11 cellular contexts compared by ENCODE assay signal in genomic region chr9:35637427-35637955, GRCh38. TPM values are rescaled to one million over a fixed set of nuclear protein-coding genes. Genes with fewer than 3 reads are reported as not detected.
DNase-seq lines count a peak whose midpoint lies in the region; ATAC-seq and TF ChIP-seq lines count a peak whose summit lies in the region.
"Not testable (repeated sequence)": the region's sequence is repeated elsewhere in the genome, so short reads cannot be mapped to it uniquely, and the experiment has no call there.
"Had no signal": no experiment of that assay in that cellular context is flagged by ENCODE, and none has a peak within 500 bp of the region (broad histone marks: within the 10 kb centered on the region; RNA-seq: fewer than 3 reads in every experiment).

No MANE protein-coding gene starts in this region.

- not testable (repeated sequence) for H3K9me3 Mint-ChIP-seq in CD14-positive monocyte; T-cell; activated CD8-positive, alpha-beta T cell treated with anti-CD3 and anti-CD28 coated beads, Interleukin-2, amount 10 ng/mL, durations not matched to agents 7 days and 5 days (ENCODE audit: insufficient read depth); activated naive CD8-positive, alpha-beta T cell (ENCODE audit: low read depth); memory B cell

- H3K4me1 Mint-ChIP-seq in CD14-positive monocyte (peaks cover 88% of the 10 kb centered on the region), T-cell (peaks cover 50 to 69% (median 56%) of the 10 kb centered on the region in 3 donors), memory B cell (peaks cover 60% of the 10 kb centered on the region)
- H3K4me1 Mint-ChIP-seq in activated CD8-positive, alpha-beta T cell treated with anti-CD3 and anti-CD28 coated beads, Interleukin-2, amount 10 ng/mL, durations not matched to agents 7 days and 5 days (ENCODE audit: low read depth), result peaks cover 65% of the 10 kb centered on the region
- H3K4me1 Mint-ChIP-seq in activated naive CD8-positive, alpha-beta T cell (ENCODE audit: low read depth), result peaks cover 54% of the 10 kb centered on the region

- TF ChIP-seq CTCF in CD14-positive monocyte (IDR thresholded peaks at IDR 0.05), result not testable (repeated sequence)

- not testable (repeated sequence) for H3K4me3 Mint-ChIP-seq in CD14-positive monocyte; activated CD8-positive, alpha-beta T cell treated with anti-CD3 and anti-CD28 coated beads, Interleukin-2, amount 10 ng/mL, durations not matched to agents 7 days and 5 days; activated naive CD8-positive, alpha-beta T cell
- H3K4me3 Mint-ChIP-seq in T-cell, result peak overlapping the region in 1 of 3 donors; percentile 65
- H3K4me3 Mint-ChIP-seq in memory B cell, result peak overlapping the region; percentile 45

- intact Hi-C loops in CD14-positive monocyte (cut with micrococcal nuclease); sciatic nerve (cut with DNase I): not testable (repeated sequence)

- ATAC-seq in T-cell (replicated peaks in 1 of 4); activated CD8-positive, alpha-beta T cell treated with anti-CD3 and anti-CD28 coated beads, Interleukin-2, amount 10 ng/mL, durations not matched to agents 7 days and 5 days; memory B cell (ENCODE audit: low read depth); sciatic nerve: not testable (repeated sequence)

- DNase-seq in CD14-positive monocyte (ENCODE audit: low spot score); T-cell; activated CD8-positive, alpha-beta T cell treated with anti-CD3 and anti-CD28 coated beads, Interleukin-2, amount 10 ng/mL, durations not matched to agents 7 days and 5 days; memory B cell (ENCODE audit: low spot score in 2 of 2): not testable (repeated sequence)
- DNase-seq in ELR (ENCODE audit: low read depth) (peak; percentile 58), sciatic nerve (ENCODE audit: low spot score) (peak; percentile 5)

- not testable (repeated sequence) for H3K36me3 Mint-ChIP-seq in CD14-positive monocyte; T-cell; activated naive CD8-positive, alpha-beta T cell; memory B cell
- H3K36me3 Mint-ChIP-seq in activated CD8-positive, alpha-beta T cell treated with anti-CD3 and anti-CD28 coated beads, Interleukin-2, amount 10 ng/mL, durations not matched to agents 7 days and 5 days (ENCODE audit: low read depth), result peaks cover 30% of the 10 kb centered on the region

- CTCF ChIA-PET in T-cell (lab: Charles Lee), result interaction anchor here in 1 of 2 donors (1.1 kb wide), 1 partner anchor 10 kb away, joined by 3 read pairs; no protein-coding TSS in a partner anchor
- CTCF ChIA-PET in activated CD8-positive, alpha-beta T cell treated with anti-CD3 and anti-CD28 coated beads, Interleukin-2, amount 10 ng/mL, durations not matched to agents 7 days and 5 days (lab: Charles Lee), result interaction anchor here (2.9 to 3.9 kb wide), 3 partner anchors 10 to 25 kb away, joined by 15 to 37 read pairs (median 21); no protein-coding TSS in a partner anchor

- POLR2A ChIA-PET in T-cell (lab: Charles Lee), result not testable (repeated sequence)
- POLR2A ChIA-PET in activated CD8-positive, alpha-beta T cell treated with anti-CD3 and anti-CD28 coated beads, Interleukin-2, amount 10 ng/mL, durations not matched to agents 7 days and 5 days (lab: Charles Lee), result interaction anchor here (1.0 kb wide), 1 partner anchor 20 kb away, joined by 5 read pairs; no protein-coding TSS in a partner anchor

- peak overlapping the region; percentile 35 to 92 (median 81) for H3K27ac Mint-ChIP-seq in CD14-positive monocyte
- peak overlapping the region; percentile 82 to 90 for H3K27ac Mint-ChIP-seq in T-cell
- H3K27ac Mint-ChIP-seq in activated CD8-positive, alpha-beta T cell treated with anti-CD3 and anti-CD28 coated beads, Interleukin-2, amount 10 ng/mL, durations not matched to agents 7 days and 5 days, result peak overlapping the region; percentile 85
- peak overlapping the region; percentile 86 for H3K27ac Mint-ChIP-seq in activated naive CD8-positive, alpha-beta T cell
- peak overlapping the region; percentile 89 for H3K27ac Mint-ChIP-seq in memory B cell

- not testable (repeated sequence) for H3K27me3 Mint-ChIP-seq in CD14-positive monocyte (ENCODE audit: low read depth in 3 of 3); T-cell; activated CD8-positive, alpha-beta T cell treated with anti-CD3 and anti-CD28 coated beads, Interleukin-2, amount 10 ng/mL, durations not matched to agents 7 days and 5 days (ENCODE audit: low read depth); activated naive CD8-positive, alpha-beta T cell; memory B cell

RNA-seq across cellular contexts. Expression of gene SIT1, which starts 13.2 kb away (rescaled TPM):
- polyA plus RNA-seq in CD14-positive monocyte, result under 1 TPM; 0.27 to 0.36 TPM
- total RNA-seq in T-cell, result 10 to 100 TPM; 34.9 to 57.1 (median 51.9) TPM
- 100 to 1,000 TPM; 213 to 220 TPM for total RNA-seq in activated CD8-positive, alpha-beta T cell treated with anti-CD3 and anti-CD28 coated beads, Interleukin-2, amount 10 ng/mL, durations not matched to agents 7 days and 5 days
- 0.67 TPM for total RNA-seq in sciatic nerve
- total RNA-seq: Caco-2, NCI-H460, Right ventricle myocardium inferior had no signal
- polyA plus RNA-seq: BJ had no signal

RNA-seq across cellular contexts. Expression of gene CD72, which starts 19.3 kb away (rescaled TPM):
- polyA plus RNA-seq in CD14-positive monocyte, result 1 to 10 TPM; 1.6 to 1.8 TPM
- total RNA-seq in T-cell (1 to 10 TPM; 2.5 to 9.2 (median 4.9) TPM), sciatic nerve (5.5 TPM)
- 10 to 100 TPM; 11.6 to 15.0 TPM for total RNA-seq in activated CD8-positive, alpha-beta T cell treated with anti-CD3 and anti-CD28 coated beads, Interleukin-2, amount 10 ng/mL, durations not matched to agents 7 days and 5 days
- total RNA-seq: NCI-H460 had no signal

RNA-seq across cellular contexts. Expression of gene RMRP, which starts 20.3 kb away (rescaled TPM):
- polyA plus RNA-seq in CD14-positive monocyte, result 10 to 100 TPM in 1 of 2 donors, not detected in 1; 13.3 TPM
- total RNA-seq in T-cell (over 10,000 TPM; 10,537 to 37,987 (median 30,491) TPM), sciatic nerve (12,220 TPM)
- over 10,000 TPM in 1 of 2 experiments, 1,000 to 10,000 TPM in 1; 7,126 to 12,592 TPM for total RNA-seq in activated CD8-positive, alpha-beta T cell treated with anti-CD3 and anti-CD28 coated beads, Interleukin-2, amount 10 ng/mL, durations not matched to agents 7 days and 5 days

RNA-seq across cellular contexts. Expression of gene CCDC107, which starts 20.6 kb away (rescaled TPM):
- 10 to 100 TPM; 23.2 to 32.6 TPM for polyA plus RNA-seq in CD14-positive monocyte
- total RNA-seq in T-cell (10 to 100 TPM; 17.7 to 29.8 (median 27.5) TPM), sciatic nerve (28.0 TPM)
- 10 to 100 TPM; 34.8 to 36.8 TPM for total RNA-seq in activated CD8-positive, alpha-beta T cell treated with anti-CD3 and anti-CD28 coated beads, Interleukin-2, amount 10 ng/mL, durations not matched to agents 7 days and 5 days

RNA-seq across cellular contexts. Expression of gene ARHGEF39, which starts 27.5 kb away (rescaled TPM):
- under 1 TPM; 0.13 to 0.42 TPM for polyA plus RNA-seq in CD14-positive monocyte
- total RNA-seq in T-cell (1 to 10 TPM in 2 of 5 donors, under 1 TPM in 3; 0.12 to 1.3 (median 0.57) TPM), sciatic nerve (not detected)
- total RNA-seq in activated CD8-positive, alpha-beta T cell treated with anti-CD3 and anti-CD28 coated beads, Interleukin-2, amount 10 ng/mL, durations not matched to agents 7 days and 5 days, result 10 to 100 TPM; 17.2 to 17.3 TPM

Comparison
In these comparisons a context has a peak if more than half of its experiments do, and no peak if none do; other contexts are left out.
1. RNA of gene SIT1, which starts 13.2 kb away (total RNA-seq): 213 to 220 TPM in activated CD8-positive, alpha-beta T cell treated with anti-CD3 and anti-CD28 coated beads, Interleukin-2, amount 10 ng/mL, durations not matched to agents 7 days and 5 days and 34.9 to 57.1 TPM in T-cell; 0.67 TPM in sciatic nerve (single experiment); every median in the first group is over 10 times any median in the second.
2. Peak in every context shown above with its lines, with median percentiles within 50 percentile points of each other: H3K27ac Mint-ChIP-seq.